In the genomic region with DNA sequence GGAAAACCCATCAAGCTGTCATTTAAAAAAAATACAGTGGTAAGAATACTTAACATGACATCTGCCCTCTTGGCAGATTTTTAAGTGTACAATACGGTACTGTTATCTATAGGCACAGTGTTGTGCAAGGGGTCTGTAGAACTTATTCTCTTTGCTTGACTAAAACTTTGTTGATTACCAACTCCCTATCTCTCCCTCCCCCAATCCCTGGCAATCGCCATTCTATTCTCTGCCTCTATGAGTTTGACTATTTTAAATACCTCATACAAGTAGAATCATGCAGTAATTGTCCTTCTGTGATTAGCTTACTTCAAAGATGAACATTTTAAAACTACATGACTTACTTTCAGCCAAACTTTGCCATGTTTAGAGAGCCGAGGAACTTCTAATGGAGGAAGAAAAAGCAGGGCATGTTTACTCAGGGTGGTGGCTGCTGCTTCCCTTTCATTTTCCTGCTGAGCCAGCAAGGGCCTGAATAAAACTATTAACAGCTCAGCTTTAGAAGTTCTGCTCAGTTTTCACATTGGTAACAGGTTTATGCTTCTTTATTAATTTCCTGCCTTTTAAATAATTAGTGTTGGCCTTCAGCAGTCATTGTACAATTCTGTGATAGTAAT, we compare ENCODE assay signal across 14 cellular contexts.
A peak's percentile ranks its signal among the peaks of the same experiment; 100 is the strongest.
DNase-seq lines count a peak whose midpoint lies in the region; ATAC-seq and TF ChIP-seq lines count a peak whose summit lies in the region.
"Had no signal": no experiment of that assay in that cellular context is flagged by ENCODE, and none has a peak within 500 bp of the region (broad histone marks: within the 10 kb centered on the region; RNA-seq: fewer than 3 reads in every experiment).

No MANE protein-coding gene starts in this region.

- H3K4me1 Mint-ChIP-seq in H9, result peaks cover 24 to 32% of the 10 kb centered on the region in 2 experiments
- H3K4me1 Mint-ChIP-seq in activated naive CD4-positive, alpha-beta T cell treated with anti-CD3 and anti-CD28 coated beads for 36 hours (ENCODE audit: low read depth), result no peaks in the 10 kb centered on the region
- H3K4me1 Mint-ChIP-seq: activated naive CD8-positive, alpha-beta T cell treated with anti-CD3 and anti-CD28 coated beads, Interleukin-2, amount 10 ng/mL, durations not matched to agents 7 days and 5 days; CD8-positive, alpha-beta memory T cell had no signal

- intact Hi-C loops in left ventricle myocardium superior (cut with micrococcal nuclease), result no loop called here
- intact Hi-C loops in activated naive CD4-positive, alpha-beta T cell treated with anti-CD3 and anti-CD28 coated beads for 36 hours (cut with micrococcal nuclease), result no loop called here

- H3K79me1 ChIP-seq in H9 (ENCODE audit: insufficient read depth, low read depth, low read length, poor library complexity, severe bottlenecking), result no peaks in the 10 kb centered on the region

- H3K79me2 ChIP-seq in H9 (ENCODE audit: insufficient read depth, low read length) (no peaks in the 10 kb centered on the region), parathyroid adenoma (no peaks in the 10 kb centered on the region)

- H3K9me3 ChIP-seq in H9 (ENCODE audit: control insufficient read depth, low read depth, low read length), result no peaks in the 10 kb centered on the region
- no peaks in the 10 kb centered on the region for H3K9me3 ChIP-seq in parathyroid adenoma (ENCODE audit: control insufficient read depth, low read length)

- H4K5ac ChIP-seq in H9 (ENCODE audit: insufficient read length, low read depth, low read length), result no peak overlapping the region

- no peak overlapping the region for H2BK12ac ChIP-seq in H9 (ENCODE audit: insufficient read length, low read depth, low read length)

- H2BK5ac ChIP-seq in H9 (ENCODE audit: insufficient read length, low read length), result no peak overlapping the region

- no peaks in the 10 kb centered on the region for H3K27me3 Mint-ChIP-seq in H9 (ENCODE audit: low read depth)
- H3K27me3 Mint-ChIP-seq in activated naive CD4-positive, alpha-beta T cell treated with anti-CD3 and anti-CD28 coated beads for 36 hours (ENCODE audit: low read depth), result no peaks in the 10 kb centered on the region
- H3K27me3 Mint-ChIP-seq: activated naive CD8-positive, alpha-beta T cell treated with anti-CD3 and anti-CD28 coated beads, Interleukin-2, amount 10 ng/mL, durations not matched to agents 7 days and 5 days; CD8-positive, alpha-beta memory T cell had no signal

- H3K27ac ChIP-seq in H9 (ENCODE audit: insufficient read length, low read depth, low read length), result no peak overlapping the region
- peak overlapping the region; percentile 36 for H3K27ac ChIP-seq in VCaP
- H3K27ac ChIP-seq in parathyroid adenoma, result peak overlapping the region; percentile 51

- TF ChIP-seq CTCF in H9 (conservative IDR thresholded peaks at IDR 0.05) (no peak), VCaP (conservative IDR thresholded peaks at IDR 0.05) (no peak), parathyroid adenoma (IDR thresholded peaks at IDR 0.05) (no peak), GM10266 (IDR thresholded peaks at IDR 0.05; ENCODE audit: control insufficient read depth, insufficient read depth, low read depth, missing control alignments) (no peak)

- no peak overlapping the region for H3K4me2 ChIP-seq in H9 (ENCODE audit: insufficient read depth, insufficient read length, low read length)
- H3K4me2 ChIP-seq in parathyroid adenoma (ENCODE audit: low read length), result peak overlapping the region; percentile 57

- H3K27me3 ChIP-seq in H9 (ENCODE audit: insufficient read depth, low read length) (no peaks in the 10 kb centered on the region), parathyroid adenoma (ENCODE audit: control insufficient read depth, insufficient read depth, low read length) (no peaks in the 10 kb centered on the region)

- no peak overlapping the region for H3K18ac ChIP-seq in H9 (ENCODE audit: insufficient read length, low read depth, low read length)

- H3K23ac ChIP-seq in H9 (ENCODE audit: insufficient read length, low read depth, low read length), result no peak overlapping the region

- DNase-seq in H9 (no peak), left ventricle myocardium superior (no peak), GM10266 (ENCODE audit: extremely low spot score) (no peak), AG08396 (ENCODE audit: low spot score) (no peak), NCI-H128 (lab: John Stamatoyannopoulos, UW; ENCODE audit: unreplicated experiment) (no peak)
- DNase-seq in activated naive CD4-positive, alpha-beta T cell treated with anti-CD3 and anti-CD28 coated beads for 36 hours, result no peak
- DNase-seq: activated CD4-positive, alpha-beta T cell treated with anti-CD3 and anti-CD28 coated beads, Interleukin-2, amount 50 U/mL, for 4 hours; activated naive CD8-positive, alpha-beta T cell treated with anti-CD3 and anti-CD28 coated beads, Interleukin-2, amount 10 ng/mL, durations not matched to agents 7 days and 5 days; CD8-positive, alpha-beta memory T cell; mesendoderm; NCI-H2081 treated with DMSO at 0.1 percent for 48 hours; RPMI8226 had no signal

- no peak overlapping the region for H2BK20ac ChIP-seq in H9 (ENCODE audit: low read depth, low read length, poor library complexity, severe bottlenecking)

- peak; percentile 52 for ATAC-seq in left ventricle myocardium superior

- no peak overlapping the region for H4K8ac ChIP-seq in H9 (replicated peaks; ENCODE audit: insufficient read length, low read depth, low read length)

- H3T11ph ChIP-seq in H9 (ENCODE audit: low read length), result no peak overlapping the region

- H4K91ac ChIP-seq in H9 (ENCODE audit: insufficient read length, low read depth, low read length), result no peak overlapping the region

- H2AFZ ChIP-seq in H9 (ENCODE audit: low read length), result no peak overlapping the region
- H2AFZ ChIP-seq in parathyroid adenoma, result peak overlapping the region; percentile 40

- no peak overlapping the region for H3K14ac ChIP-seq in H9 (ENCODE audit: insufficient read depth, low read length)

- H3K9ac ChIP-seq in H9 (ENCODE audit: extremely low read depth, insufficient read length, low read length) (no peak overlapping the region), parathyroid adenoma (no peak overlapping the region)

- peak overlapping the region in 2 of 3 experiments; percentile 47 to 76; a peak in 3 of 7 replicates for H3K27ac Mint-ChIP-seq in H9
- no peak overlapping the region for H3K27ac Mint-ChIP-seq in activated naive CD4-positive, alpha-beta T cell treated with anti-CD3 and anti-CD28 coated beads for 36 hours
- H3K27ac Mint-ChIP-seq: activated naive CD8-positive, alpha-beta T cell treated with anti-CD3 and anti-CD28 coated beads, Interleukin-2, amount 10 ng/mL, durations not matched to agents 7 days and 5 days had no signal

- H3K36me3 ChIP-seq in parathyroid adenoma (ENCODE audit: control insufficient read depth, insufficient read depth, low read length), result no peaks in the 10 kb centered on the region

- no peak overlapping the region for H2AK5ac ChIP-seq in H9 (ENCODE audit: insufficient read length, low read length)

- no peak overlapping the region for H2BK15ac ChIP-seq in H9 (ENCODE audit: low read depth, low read length)

- no peak overlapping the region for H3K4ac ChIP-seq in H9 (ENCODE audit: low read depth, low read length)

- H3K4me1 ChIP-seq in H9 (ENCODE audit: insufficient read depth, low read length), result no peaks in the 10 kb centered on the region; the same call in 1 of the 2 replicates
- H3K4me1 ChIP-seq in parathyroid adenoma, result peaks cover 7% of the 10 kb centered on the region

- WGBS in H9 (ENCODE audit: extremely low coverage, insufficient read length, low lambda C conversion rate), result no CpG with 5 or more reads among the region's 3 CpGs

- H3K4me3 ChIP-seq in parathyroid adenoma (ENCODE audit: low read depth, low read length), result peak overlapping the region; percentile 27

- no peaks in the 10 kb centered on the region for H3K9me3 Mint-ChIP-seq in H9
- H3K9me3 Mint-ChIP-seq in activated naive CD4-positive, alpha-beta T cell treated with anti-CD3 and anti-CD28 coated beads for 36 hours, result no peaks in the 10 kb centered on the region
- H3K9me3 Mint-ChIP-seq: activated naive CD8-positive, alpha-beta T cell treated with anti-CD3 and anti-CD28 coated beads, Interleukin-2, amount 10 ng/mL, durations not matched to agents 7 days and 5 days; CD8-positive, alpha-beta memory T cell had no signal

- H3K4me3 Mint-ChIP-seq in H9, result 0 out of 5 replicates have a peak overlapping the region, but pooled peaks of 1 of the 2 experiments have one; percentile 39
- H3K4me3 Mint-ChIP-seq in activated naive CD4-positive, alpha-beta T cell treated with anti-CD3 and anti-CD28 coated beads for 36 hours, result no peak overlapping the region
- H3K4me3 Mint-ChIP-seq: activated naive CD8-positive, alpha-beta T cell treated with anti-CD3 and anti-CD28 coated beads, Interleukin-2, amount 10 ng/mL, durations not matched to agents 7 days and 5 days; CD8-positive, alpha-beta memory T cell had no signal

- H2BK120ac ChIP-seq in H9 (ENCODE audit: low read depth, low read length, poor library complexity, severe bottlenecking), result no peak overlapping the region

- peaks cover 4 to 18% (median 17%) of the 10 kb centered on the region in 3 experiments; a peak in 5 of 7 replicates for H3K36me3 Mint-ChIP-seq in H9 (ENCODE audit: insufficient read depth in 1 of 3, low read depth in 3 of 3)
- no peaks in the 10 kb centered on the region for H3K36me3 Mint-ChIP-seq in activated naive CD4-positive, alpha-beta T cell treated with anti-CD3 and anti-CD28 coated beads for 36 hours (ENCODE audit: low read depth)

- no peaks in the 10 kb centered on the region for H4K20me1 ChIP-seq in H9 (ENCODE audit: control insufficient read depth, insufficient read depth, insufficient read length)

- no peaks in the 10 kb centered on the region for H3K23me2 ChIP-seq in H9 (ENCODE audit: insufficient read length, low read depth, low read length, poor library complexity, severe bottlenecking)

- CTCF ChIA-PET in activated naive CD4-positive, alpha-beta T cell treated with anti-CD3 and anti-CD28 coated beads for 36 hours (lab: Charles Lee), result no interaction called here

- no peak overlapping the region for H3K56ac ChIP-seq in H9 (ENCODE audit: insufficient read length, low read depth, low read length)
